ENCODE assay signal across 1 cellular context in the genomic region with DNA sequence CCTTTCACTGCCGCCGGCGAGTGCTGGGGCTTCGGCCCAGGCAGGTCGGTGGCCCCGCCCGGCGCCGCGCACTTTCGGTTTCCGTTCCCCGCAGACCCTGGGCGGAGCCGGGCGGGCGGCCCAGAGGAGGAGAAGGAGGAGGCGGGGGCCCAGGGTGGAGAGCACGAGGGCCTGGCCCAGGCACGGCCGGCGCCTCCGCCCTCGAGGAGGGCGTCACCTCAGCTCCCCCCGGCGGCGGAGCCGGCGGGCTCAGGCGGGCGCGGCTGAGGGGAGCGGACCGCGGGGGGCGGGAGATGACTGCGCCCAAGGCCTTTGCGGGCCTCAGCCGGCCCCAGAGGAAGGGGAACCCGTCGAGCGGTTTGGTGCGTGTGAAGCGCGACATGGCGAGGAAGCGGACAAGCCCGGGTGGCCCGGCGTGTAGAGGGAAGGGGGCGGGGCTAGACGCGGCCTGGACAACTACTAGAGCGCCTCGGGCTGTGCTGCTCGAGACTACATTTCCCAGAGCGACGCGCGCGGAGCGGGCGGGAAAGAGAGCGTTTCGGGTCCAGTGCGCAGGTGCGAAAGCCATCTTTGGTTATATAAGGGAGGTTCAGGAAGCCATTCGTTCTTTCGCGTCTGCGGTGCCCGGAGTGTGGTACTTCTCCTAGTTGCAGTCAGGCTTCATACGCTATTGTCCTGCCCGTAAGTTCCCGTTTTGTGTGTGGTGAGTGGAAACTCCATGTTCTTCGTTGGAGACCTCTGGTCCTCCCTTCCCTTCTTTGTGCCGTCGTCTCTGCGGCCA.
A peak's percentile ranks its signal among the peaks of the same experiment; 100 is the strongest.
TF ChIP-seq lines count a peak whose summit lies in the region.

A gene (minus strand): TSS at position 22 of the 781 bp plus-strand sequence. CDS start 2,218 bp downstream, outside the sequence.

TF ChIP-seq in K562, 482 proteins besides CTCF, POLR2A, EP300 and RAD21 (continued from another document and continues in another):
- TF ChIP-seq KDM4B (IDR thresholded peaks at IDR 0.05; ENCODE audit: borderline replicate concordance in 2 of 2, low read depth in 1 of 2) (no peak; a peak in 2 of 4 replicates), TCF7 (IDR thresholded peaks at IDR 0.05; ENCODE audit: borderline replicate concordance) (no peak; the same call in 1 of the 2 replicates), ZNF121 (CRISPR knock-in tag; conservative IDR thresholded peaks at IDR 0.05) (no peak), MEF2A (IDR thresholded peaks at IDR 0.05; ENCODE audit: control insufficient read depth, low read depth, low read length) (no peak), POLR2H (tag; IDR thresholded peaks at IDR 0.05; ENCODE audit: low read depth) (peak; percentile 99), ZNF212 (CRISPR knock-in tag; IDR thresholded peaks at IDR 0.05) (no peak), SREBF1 (IDR thresholded peaks at IDR 0.05; ENCODE audit: borderline replicate concordance, low read depth, low read length) (no peak), FOS (IDR thresholded peaks at IDR 0.05; ENCODE audit: extremely low read depth, insufficient read length) (no peak), TSC22D4 (tag; IDR thresholded peaks at IDR 0.05) (no peak), DIDO1 (tag; IDR thresholded peaks at IDR 0.05; ENCODE audit: low read depth) (no peak), BRD9 (IDR thresholded peaks at IDR 0.05; ENCODE audit: low read depth, partially characterized antibody) (no peak), ZNF143 (CRISPR knock-in tag; IDR thresholded peaks at IDR 0.05) (peak; percentile 93), GABPB1 (CRISPR knock-in tag; IDR thresholded peaks at IDR 0.05) (peak; percentile 74), SIRT6 (IDR thresholded peaks at IDR 0.05; ENCODE audit: low read depth, low read length) (no peak), E2F3 (CRISPR knock-in tag; IDR thresholded peaks at IDR 0.05) (peak; percentile 98), PCBP1 (IDR thresholded peaks at IDR 0.05; ENCODE audit: low read depth, low read length, poor library complexity, severe bottlenecking) (peak; percentile 75), ELF4 (CRISPR knock-in tag; IDR thresholded peaks at IDR 0.05) (peak; percentile 56; the same call in 1 of the 2 replicates), NR1H2 (CRISPR knock-in tag; IDR thresholded peaks at IDR 0.05) (no peak), RCOR1 (IDR thresholded peaks at IDR 0.05; ENCODE audit: borderline replicate concordance in 1 of 2, low read depth in 2 of 2, low read length in 2 of 2) (0 out of 4 replicates have a peak, but pooled peaks of 1 of the 2 experiments have one; percentile 32), FUS (optimal IDR thresholded peaks at IDR 0.05; ENCODE audit: low read depth, low read length) (peak; percentile 93), ZNF41 (CRISPR knock-in tag; conservative IDR thresholded peaks at IDR 0.05) (no peak), SLC30A9 (CRISPR knock-in tag; IDR thresholded peaks at IDR 0.05) (no peak), ETS2 (tag; IDR thresholded peaks at IDR 0.05; ENCODE audit: borderline replicate concordance, poor library complexity, severe bottlenecking) (no peak), FOSL1 (tag; conservative IDR thresholded peaks at IDR 0.05) (0 out of 2 replicates have a peak, but pooled peaks have one; percentile 41), ZNF75A (CRISPR knock-in tag; IDR thresholded peaks at IDR 0.05) (no peak), TAF7 (tag; IDR thresholded peaks at IDR 0.05) (peak; percentile 99), NCOA2 (IDR thresholded peaks at IDR 0.05; ENCODE audit: partially characterized antibody in 2 of 2) (no peak), PCBP2 (IDR thresholded peaks at IDR 0.05; ENCODE audit: low read depth, low read length, poor library complexity, severe bottlenecking) (no peak), CBX5 (IDR thresholded peaks at IDR 0.05; ENCODE audit: borderline replicate concordance, low read depth) (no peak), TAF15 (IDR thresholded peaks at IDR 0.05; ENCODE audit: low read depth, low read length) (no peak), KHSRP (IDR thresholded peaks at IDR 0.05) (no peak), ZBTB8A (IDR thresholded peaks at IDR 0.05; ENCODE audit: partially characterized antibody) (no peak), RBFOX2 (IDR thresholded peaks at IDR 0.05; ENCODE audit: low read depth, low read length) (peak; percentile 96), MCM7 (IDR thresholded peaks at IDR 0.05) (no peak), ZNF695 (CRISPR knock-in tag; IDR thresholded peaks at IDR 0.05) (no peak), GTF2E2 (tag; IDR thresholded peaks at IDR 0.05) (peak; percentile 99), NR2C2 (CRISPR knock-in tag; IDR thresholded peaks at IDR 0.05) (no peak), NR2C2 (tag; IDR thresholded peaks at IDR 0.05) (peak; percentile 69; the same call in 1 of the 2 replicates), FOXA1 (IDR thresholded peaks at IDR 0.05; ENCODE audit: borderline replicate concordance) (no peak), SAFB (IDR thresholded peaks at IDR 0.05; ENCODE audit: borderline replicate concordance, low read depth, low read length) (no peak), ZNF24 (IDR thresholded peaks at IDR 0.05) (peak; percentile 78; the same call in 1 of the 2 replicates)
- TF ChIP-seq, protein P1, sequence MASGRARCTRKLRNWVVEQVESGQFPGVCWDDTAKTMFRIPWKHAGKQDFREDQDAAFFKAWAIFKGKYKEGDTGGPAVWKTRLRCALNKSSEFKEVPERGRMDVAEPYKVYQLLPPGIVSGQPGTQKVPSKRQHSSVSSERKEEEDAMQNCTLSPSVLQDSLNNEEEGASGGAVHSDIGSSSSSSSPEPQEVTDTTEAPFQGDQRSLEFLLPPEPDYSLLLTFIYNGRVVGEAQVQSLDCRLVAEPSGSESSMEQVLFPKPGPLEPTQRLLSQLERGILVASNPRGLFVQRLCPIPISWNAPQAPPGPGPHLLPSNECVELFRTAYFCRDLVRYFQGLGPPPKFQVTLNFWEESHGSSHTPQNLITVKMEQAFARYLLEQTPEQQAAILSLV (tag; IDR thresholded peaks at IDR 0.05) = no peak
- TF ChIP-seq, protein P2, sequence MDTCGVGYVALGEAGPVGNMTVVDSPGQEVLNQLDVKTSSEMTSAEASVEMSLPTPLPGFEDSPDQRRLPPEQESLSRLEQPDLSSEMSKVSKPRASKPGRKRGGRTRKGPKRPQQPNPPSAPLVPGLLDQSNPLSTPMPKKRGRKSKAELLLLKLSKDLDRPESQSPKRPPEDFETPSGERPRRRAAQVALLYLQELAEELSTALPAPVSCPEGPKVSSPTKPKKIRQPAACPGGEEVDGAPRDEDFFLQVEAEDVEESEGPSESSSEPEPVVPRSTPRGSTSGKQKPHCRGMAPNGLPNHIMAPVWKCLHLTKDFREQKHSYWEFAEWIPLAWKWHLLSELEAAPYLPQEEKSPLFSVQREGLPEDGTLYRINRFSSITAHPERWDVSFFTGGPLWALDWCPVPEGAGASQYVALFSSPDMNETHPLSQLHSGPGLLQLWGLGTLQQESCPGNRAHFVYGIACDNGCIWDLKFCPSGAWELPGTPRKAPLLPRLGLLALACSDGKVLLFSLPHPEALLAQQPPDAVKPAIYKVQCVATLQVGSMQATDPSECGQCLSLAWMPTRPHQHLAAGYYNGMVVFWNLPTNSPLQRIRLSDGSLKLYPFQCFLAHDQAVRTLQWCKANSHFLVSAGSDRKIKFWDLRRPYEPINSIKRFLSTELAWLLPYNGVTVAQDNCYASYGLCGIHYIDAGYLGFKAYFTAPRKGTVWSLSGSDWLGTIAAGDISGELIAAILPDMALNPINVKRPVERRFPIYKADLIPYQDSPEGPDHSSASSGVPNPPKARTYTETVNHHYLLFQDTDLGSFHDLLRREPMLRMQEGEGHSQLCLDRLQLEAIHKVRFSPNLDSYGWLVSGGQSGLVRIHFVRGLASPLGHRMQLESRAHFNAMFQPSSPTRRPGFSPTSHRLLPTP (IDR thresholded peaks at IDR 0.05; ENCODE audit: borderline replicate concordance, extremely low read depth, insufficient read length) = no peak
- TF ChIP-seq, protein P3, sequence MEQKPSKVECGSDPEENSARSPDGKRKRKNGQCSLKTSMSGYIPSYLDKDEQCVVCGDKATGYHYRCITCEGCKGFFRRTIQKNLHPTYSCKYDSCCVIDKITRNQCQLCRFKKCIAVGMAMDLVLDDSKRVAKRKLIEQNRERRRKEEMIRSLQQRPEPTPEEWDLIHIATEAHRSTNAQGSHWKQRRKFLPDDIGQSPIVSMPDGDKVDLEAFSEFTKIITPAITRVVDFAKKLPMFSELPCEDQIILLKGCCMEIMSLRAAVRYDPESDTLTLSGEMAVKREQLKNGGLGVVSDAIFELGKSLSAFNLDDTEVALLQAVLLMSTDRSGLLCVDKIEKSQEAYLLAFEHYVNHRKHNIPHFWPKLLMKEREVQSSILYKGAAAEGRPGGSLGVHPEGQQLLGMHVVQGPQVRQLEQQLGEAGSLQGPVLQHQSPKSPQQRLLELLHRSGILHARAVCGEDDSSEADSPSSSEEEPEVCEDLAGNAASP (IDR thresholded peaks at IDR 0.05) = no peak
- TF ChIP-seq, protein P4, sequence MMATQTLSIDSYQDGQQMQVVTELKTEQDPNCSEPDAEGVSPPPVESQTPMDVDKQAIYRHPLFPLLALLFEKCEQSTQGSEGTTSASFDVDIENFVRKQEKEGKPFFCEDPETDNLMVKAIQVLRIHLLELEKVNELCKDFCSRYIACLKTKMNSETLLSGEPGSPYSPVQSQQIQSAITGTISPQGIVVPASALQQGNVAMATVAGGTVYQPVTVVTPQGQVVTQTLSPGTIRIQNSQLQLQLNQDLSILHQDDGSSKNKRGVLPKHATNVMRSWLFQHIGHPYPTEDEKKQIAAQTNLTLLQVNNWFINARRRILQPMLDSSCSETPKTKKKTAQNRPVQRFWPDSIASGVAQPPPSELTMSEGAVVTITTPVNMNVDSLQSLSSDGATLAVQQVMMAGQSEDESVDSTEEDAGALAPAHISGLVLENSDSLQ (IDR thresholded peaks at IDR 0.05) = no peak; the same call in 1 of the 2 replicates
- TF ChIP-seq, protein P5, sequence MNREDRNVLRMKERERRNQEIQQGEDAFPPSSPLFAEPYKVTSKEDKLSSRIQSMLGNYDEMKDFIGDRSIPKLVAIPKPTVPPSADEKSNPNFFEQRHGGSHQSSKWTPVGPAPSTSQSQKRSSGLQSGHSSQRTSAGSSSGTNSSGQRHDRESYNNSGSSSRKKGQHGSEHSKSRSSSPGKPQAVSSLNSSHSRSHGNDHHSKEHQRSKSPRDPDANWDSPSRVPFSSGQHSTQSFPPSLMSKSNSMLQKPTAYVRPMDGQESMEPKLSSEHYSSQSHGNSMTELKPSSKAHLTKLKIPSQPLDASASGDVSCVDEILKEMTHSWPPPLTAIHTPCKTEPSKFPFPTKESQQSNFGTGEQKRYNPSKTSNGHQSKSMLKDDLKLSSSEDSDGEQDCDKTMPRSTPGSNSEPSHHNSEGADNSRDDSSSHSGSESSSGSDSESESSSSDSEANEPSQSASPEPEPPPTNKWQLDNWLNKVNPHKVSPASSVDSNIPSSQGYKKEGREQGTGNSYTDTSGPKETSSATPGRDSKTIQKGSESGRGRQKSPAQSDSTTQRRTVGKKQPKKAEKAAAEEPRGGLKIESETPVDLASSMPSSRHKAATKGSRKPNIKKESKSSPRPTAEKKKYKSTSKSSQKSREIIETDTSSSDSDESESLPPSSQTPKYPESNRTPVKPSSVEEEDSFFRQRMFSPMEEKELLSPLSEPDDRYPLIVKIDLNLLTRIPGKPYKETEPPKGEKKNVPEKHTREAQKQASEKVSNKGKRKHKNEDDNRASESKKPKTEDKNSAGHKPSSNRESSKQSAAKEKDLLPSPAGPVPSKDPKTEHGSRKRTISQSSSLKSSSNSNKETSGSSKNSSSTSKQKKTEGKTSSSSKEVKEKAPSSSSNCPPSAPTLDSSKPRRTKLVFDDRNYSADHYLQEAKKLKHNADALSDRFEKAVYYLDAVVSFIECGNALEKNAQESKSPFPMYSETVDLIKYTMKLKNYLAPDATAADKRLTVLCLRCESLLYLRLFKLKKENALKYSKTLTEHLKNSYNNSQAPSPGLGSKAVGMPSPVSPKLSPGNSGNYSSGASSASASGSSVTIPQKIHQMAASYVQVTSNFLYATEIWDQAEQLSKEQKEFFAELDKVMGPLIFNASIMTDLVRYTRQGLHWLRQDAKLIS (CRISPR knock-in tag; IDR thresholded peaks at IDR 0.05) = peak; percentile 98; the same call in 1 of the 2 replicates
- TF ChIP-seq, protein P6, sequence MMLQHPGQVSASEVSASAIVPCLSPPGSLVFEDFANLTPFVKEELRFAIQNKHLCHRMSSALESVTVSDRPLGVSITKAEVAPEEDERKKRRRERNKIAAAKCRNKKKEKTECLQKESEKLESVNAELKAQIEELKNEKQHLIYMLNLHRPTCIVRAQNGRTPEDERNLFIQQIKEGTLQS (IDR thresholded peaks at IDR 0.05) = no peak
- TF ChIP-seq, protein P6 (CRISPR knock-in tag; conservative IDR thresholded peaks at IDR 0.05) = peak; percentile 50; the same call in 1 of the 2 replicates
- TF ChIP-seq, protein P7, sequence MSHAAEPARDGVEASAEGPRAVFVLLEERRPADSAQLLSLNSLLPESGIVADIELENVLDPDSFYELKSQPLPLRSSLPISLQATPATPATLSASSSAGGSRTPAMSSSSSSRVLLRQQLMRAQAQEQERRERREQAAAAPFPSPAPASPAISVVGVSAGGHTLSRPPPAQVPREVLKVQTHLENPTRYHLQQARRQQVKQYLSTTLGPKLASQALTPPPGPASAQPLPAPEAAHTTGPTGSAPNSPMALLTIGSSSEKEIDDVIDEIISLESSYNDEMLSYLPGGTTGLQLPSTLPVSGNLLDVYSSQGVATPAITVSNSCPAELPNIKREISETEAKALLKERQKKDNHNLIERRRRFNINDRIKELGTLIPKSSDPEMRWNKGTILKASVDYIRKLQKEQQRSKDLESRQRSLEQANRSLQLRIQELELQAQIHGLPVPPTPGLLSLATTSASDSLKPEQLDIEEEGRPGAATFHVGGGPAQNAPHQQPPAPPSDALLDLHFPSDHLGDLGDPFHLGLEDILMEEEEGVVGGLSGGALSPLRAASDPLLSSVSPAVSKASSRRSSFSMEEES (CRISPR knock-in tag; IDR thresholded peaks at IDR 0.05) = no peak
- TF ChIP-seq, protein P8, sequence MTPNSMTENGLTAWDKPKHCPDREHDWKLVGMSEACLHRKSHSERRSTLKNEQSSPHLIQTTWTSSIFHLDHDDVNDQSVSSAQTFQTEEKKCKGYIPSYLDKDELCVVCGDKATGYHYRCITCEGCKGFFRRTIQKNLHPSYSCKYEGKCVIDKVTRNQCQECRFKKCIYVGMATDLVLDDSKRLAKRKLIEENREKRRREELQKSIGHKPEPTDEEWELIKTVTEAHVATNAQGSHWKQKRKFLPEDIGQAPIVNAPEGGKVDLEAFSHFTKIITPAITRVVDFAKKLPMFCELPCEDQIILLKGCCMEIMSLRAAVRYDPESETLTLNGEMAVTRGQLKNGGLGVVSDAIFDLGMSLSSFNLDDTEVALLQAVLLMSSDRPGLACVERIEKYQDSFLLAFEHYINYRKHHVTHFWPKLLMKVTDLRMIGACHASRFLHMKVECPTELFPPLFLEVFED (CRISPR knock-in tag; conservative IDR thresholded peaks at IDR 0.05) = peak; percentile 95
- TF ChIP-seq, protein P9, sequence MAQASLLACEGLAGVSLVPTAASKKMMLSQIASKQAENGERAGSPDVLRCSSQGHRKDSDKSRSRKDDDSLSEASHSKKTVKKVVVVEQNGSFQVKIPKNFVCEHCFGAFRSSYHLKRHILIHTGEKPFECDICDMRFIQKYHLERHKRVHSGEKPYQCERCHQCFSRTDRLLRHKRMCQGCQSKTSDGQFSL (CRISPR knock-in tag; IDR thresholded peaks at IDR 0.05) = peak; percentile 55; the same call in 1 of the 2 replicates
- TF ChIP-seq, protein P9 (tag; IDR thresholded peaks at IDR 0.05) = no peak
